ENCODE assay signal across 20 cellular contexts in the genomic region with DNA sequence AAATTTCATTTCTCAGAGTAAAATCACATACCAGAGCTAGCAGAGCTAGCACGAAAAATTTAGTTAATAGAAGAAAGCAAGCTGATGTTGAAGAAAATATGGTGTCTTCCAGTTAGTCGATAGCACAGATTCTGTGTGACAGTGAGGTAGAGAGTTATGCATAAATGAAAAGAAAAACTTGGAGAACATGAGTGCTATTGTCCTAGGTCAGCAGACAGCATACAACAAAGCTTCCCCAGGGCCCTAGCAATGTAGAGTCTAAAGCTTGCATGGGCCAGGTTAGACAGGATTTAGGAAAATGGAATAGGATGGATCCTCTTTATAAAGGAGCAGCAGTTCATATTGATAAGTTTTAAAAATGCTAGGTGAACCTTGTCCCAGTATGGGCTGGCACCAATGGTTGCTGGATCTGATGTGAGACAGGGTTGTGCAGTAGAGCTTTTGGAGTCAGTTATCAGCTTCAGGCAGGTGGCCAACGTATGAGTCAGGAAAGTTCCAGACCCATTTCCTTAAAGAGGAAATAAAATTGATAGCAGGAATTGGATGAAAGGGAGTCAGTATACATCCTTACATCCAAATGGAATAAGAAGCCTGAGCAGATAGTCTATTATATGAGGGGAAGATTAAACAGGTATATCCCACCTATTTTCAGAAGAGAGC.
DNase-seq lines count a peak whose midpoint lies in the region; ATAC-seq and TF ChIP-seq lines count a peak whose summit lies in the region.
"Had no signal": no experiment of that assay in that cellular context is flagged by ENCODE, and none has a peak within 500 bp of the region (broad histone marks: within the 10 kb centered on the region; RNA-seq: fewer than 3 reads in every experiment).

No MANE protein-coding gene starts in this region.

- no peak overlapping the region for H3K27ac ChIP-seq in RWPE2 (ENCODE audit: poor library complexity, severe bottlenecking)
- H3K27ac ChIP-seq in aorta (ENCODE audit: low read depth in 1 of 2, low read length in 2 of 2): no peak overlapping the region
- H3K27ac ChIP-seq in ovary: no peak overlapping the region
- H3K27ac ChIP-seq in trophoblast cell (ENCODE audit: low read depth, low read length): no peak overlapping the region
- H3K27ac ChIP-seq: A549; BLaER1 treated with 17β-estradiol and CSF1 and Interleukin-3, amounts not matched to agents 10 nM and 100 nM; neural progenitor cell; upper lobe of right lung had no signal

- no peak overlapping the region for H2BK120ac ChIP-seq in trophoblast cell (ENCODE audit: insufficient read depth, low read length, poor library complexity)

- WGBS in aorta, 2 donors: 53 to 56% methylated on average over 3 of the region's 3 CpGs
- WGBS in ovary, 3 donors: 59 to 65% (median 60%) methylated on average over 3 of the region's 3 CpGs
- no CpG with 5 or more reads among the region's 3 CpGs for WGBS in trophoblast cell (ENCODE audit: extremely low coverage, insufficient coverage, insufficient read length)

- no peaks in the 10 kb centered on the region for H3K4me1 ChIP-seq in RWPE2 (ENCODE audit: insufficient read depth, poor library complexity, severe bottlenecking)
- H3K4me1 ChIP-seq in aorta (ENCODE audit: control insufficient read depth in 1 of 2, insufficient read depth in 2 of 2, low read length in 2 of 2): peaks cover 2 to 4% of the 10 kb centered on the region in 2 donors
- H3K4me1 ChIP-seq in ovary (ENCODE audit: insufficient read depth): no peaks in the 10 kb centered on the region
- H3K4me1 ChIP-seq in trophoblast cell (ENCODE audit: control insufficient read depth in 1 of 2, insufficient read depth in 2 of 2, low read length in 2 of 2): no peaks in the 10 kb centered on the region
- H3K4me1 ChIP-seq: A549; BLaER1 treated with 17β-estradiol and CSF1 and Interleukin-3, amounts not matched to agents 10 nM and 100 nM; neural progenitor cell; upper lobe of right lung had no signal

- H3K9me3 ChIP-seq in RWPE2 (ENCODE audit: severe bottlenecking) (no peaks in the 10 kb centered on the region), aorta (ENCODE audit: control insufficient read depth, low read length) (no peaks in the 10 kb centered on the region), ovary (no peaks in the 10 kb centered on the region), trophoblast cell (ENCODE audit: insufficient read depth, low read depth, low read length) (no peaks in the 10 kb centered on the region)
- H3K9me3 ChIP-seq: A549; BLaER1 treated with 17β-estradiol and CSF1 and Interleukin-3, amounts not matched to agents 10 nM and 100 nM; upper lobe of right lung had no signal

- H3K36me3 ChIP-seq in RWPE2 (ENCODE audit: low read depth) (no peaks in the 10 kb centered on the region), aorta (ENCODE audit: control insufficient read depth in 1 of 2, insufficient read depth in 2 of 2, low read length in 1 of 2) (no peaks in the 10 kb centered on the region), ovary (no peaks in the 10 kb centered on the region), trophoblast cell (ENCODE audit: control insufficient read depth in 1 of 2, insufficient read depth in 2 of 2, low read length in 2 of 2) (no peaks in the 10 kb centered on the region)
- H3K36me3 ChIP-seq: BLaER1 treated with 17β-estradiol and CSF1 and Interleukin-3, amounts not matched to agents 10 nM and 100 nM; neural progenitor cell; upper lobe of right lung had no signal

- TF ChIP-seq EP300 in ovary (IDR thresholded peaks at IDR 0.05): no peak

- no peak overlapping the region for H3K4ac ChIP-seq in trophoblast cell (ENCODE audit: low read depth, low read length)

- H2AFZ ChIP-seq in trophoblast cell (ENCODE audit: insufficient read depth, low read length, poor library complexity): no peak overlapping the region

- no peak overlapping the region for H3K9ac ChIP-seq in trophoblast cell (ENCODE audit: low read length)
- H3K9ac ChIP-seq: BLaER1 treated with 17β-estradiol and CSF1 and Interleukin-3, amounts not matched to agents 10 nM and 100 nM; neural progenitor cell had no signal

- H4K91ac ChIP-seq in trophoblast cell (ENCODE audit: low read depth, low read length): no peak overlapping the region

- ATAC-seq in left cardiac atrium: peak in 1 of 2 donors; percentile 78
- 0 out of 3 replicates have a peak, but pooled peaks have one; percentile 25 for ATAC-seq in RWPE2 (ENCODE audit: low read depth)
- peak; percentile 51 for ATAC-seq in aorta (ENCODE audit: low FRiP score)
- ATAC-seq in HG02970 (IDR thresholded peaks at IDR 0.05; ENCODE audit: low FRiP score, unreplicated experiment): no peak
- ATAC-seq: A549; activated CD4-positive, alpha-beta T cell treated with anti-CD3 and anti-CD28 coated beads for 36 hours; activated CD8-positive, alpha-beta memory T cell treated with anti-CD3 and anti-CD28 coated beads, Interleukin-2, amount 10 ng/mL, durations not matched to agents 7 days and 5 days; activated T-helper 17 cell treated with anti-CD3 and anti-CD28 coated beads, Interleukin-2, amount 50 U/mL, for 72 hours; HCT116; upper lobe of right lung had no signal

- TF ChIP-seq CTCF in RWPE2 (IDR thresholded peaks at IDR 0.05; ENCODE audit: poor library complexity, severe bottlenecking): no peak
- no peak for TF ChIP-seq CTCF in ovary (IDR thresholded peaks at IDR 0.05)

- H3K27me3 ChIP-seq in RWPE2 (ENCODE audit: insufficient read depth, poor library complexity, severe bottlenecking): no peaks in the 10 kb centered on the region
- no peaks in the 10 kb centered on the region for H3K27me3 ChIP-seq in aorta (ENCODE audit: control insufficient read depth in 1 of 2, insufficient read depth in 2 of 2, low read length in 1 of 2)
- no peaks in the 10 kb centered on the region for H3K27me3 ChIP-seq in ovary
- H3K27me3 ChIP-seq in trophoblast cell (ENCODE audit: insufficient read depth, low read length): no peaks in the 10 kb centered on the region
- H3K27me3 ChIP-seq: BLaER1 treated with 17β-estradiol and CSF1 and Interleukin-3, amounts not matched to agents 10 nM and 100 nM; neural progenitor cell; upper lobe of right lung had no signal

- no peak overlapping the region for H2AK5ac ChIP-seq in trophoblast cell (ENCODE audit: low read length)

- no peak overlapping the region for H3K4me2 ChIP-seq in trophoblast cell (ENCODE audit: low read length)
- H3K4me2 ChIP-seq: A549; BLaER1 treated with 17β-estradiol and CSF1 and Interleukin-3, amounts not matched to agents 10 nM and 100 nM; neural progenitor cell had no signal

- H3K14ac ChIP-seq in trophoblast cell (ENCODE audit: low read length): no peak overlapping the region

- H2BK12ac ChIP-seq in trophoblast cell (ENCODE audit: low read length): no peak overlapping the region

- DNase-seq in left cardiac atrium (peak; percentile 71), cardiac septum (ENCODE audit: low spot score) (no peak), RWPE2 (ENCODE audit: low spot score) (no peak), fibroblast of the conjunctiva (ENCODE audit: low read depth) (peak; percentile 2), aorta (peak; percentile 51 to 60), ovary (no peak), trophoblast cell (no peak)
- DNase-seq: activated CD4-positive, alpha-beta T cell treated with anti-CD3 and anti-CD28 coated beads for 36 hours; activated CD8-positive, alpha-beta memory T cell treated with anti-CD3 and anti-CD28 coated beads, Interleukin-2, amount 10 ng/mL, durations not matched to agents 7 days and 5 days; activated naive CD8-positive, alpha-beta T cell treated with anti-CD3 and anti-CD28 coated beads, Interleukin-2, amount 10 ng/mL, durations not matched to agents 7 days and 5 days; NCI-H1436 treated with DMSO at 0.1 percent for 48 hours; NCI-H524; SW 1271; upper lobe of right lung had no signal

- no peak overlapping the region for H4K8ac ChIP-seq in trophoblast cell (ENCODE audit: low read depth, low read length)

- no peak overlapping the region for H4K12ac ChIP-seq in trophoblast cell (ENCODE audit: low read depth, low read length)

- H3K79me1 ChIP-seq in trophoblast cell (ENCODE audit: low read length): no peaks in the 10 kb centered on the region

- no peak overlapping the region for H2BK5ac ChIP-seq in trophoblast cell (ENCODE audit: low read depth, low read length, poor library complexity)

- no peaks in the 10 kb centered on the region for H3K79me2 ChIP-seq in trophoblast cell (ENCODE audit: control insufficient read depth, insufficient read depth, low read length, poor library complexity)

- H3K18ac ChIP-seq in trophoblast cell (ENCODE audit: low read length): no peak overlapping the region

- H3K23ac ChIP-seq in trophoblast cell (ENCODE audit: low read length): no peak overlapping the region

- no peak for TF ChIP-seq POLR2A in ovary (IDR thresholded peaks at IDR 0.05)

- intact Hi-C loops in left cardiac atrium (cut with DNase I) (no loop called here), cardiac septum (cut with DNase I) (no loop called here), aorta (cut with DNase I) (no loop called here), ovary (cut with DNase I) (no loop called here)

- H3K4me3 ChIP-seq in RWPE2 (ENCODE audit: severe bottlenecking) (no peak overlapping the region), aorta (ENCODE audit: low read length in 2 of 2) (no peak overlapping the region), ovary (no peak overlapping the region), trophoblast cell (ENCODE audit: low read depth, low read length) (no peak overlapping the region)
- H3K4me3 ChIP-seq: A549; BLaER1 treated with 17β-estradiol and CSF1 and Interleukin-3, amounts not matched to agents 10 nM and 100 nM; neural progenitor cell; upper lobe of right lung had no signal

Comparison
In these comparisons a context has a peak if more than half of its experiments do, and no peak if none do; other contexts are left out.
1. DNase-seq: peak in left cardiac atrium (single experiment), fibroblast of the conjunctiva (single experiment) and aorta (2 of 2); none in cardiac septum (single experiment), RWPE2 (single experiment), ovary (0 of 5) and trophoblast cell (0 of 2).